8 cellular contexts compared by ENCODE assay signal in genomic region chr11:694563-695331, GRCh38. TPM values are rescaled to one million over a fixed set of nuclear protein-coding genes. Genes with fewer than 3 reads are reported as not detected.
A peak's percentile ranks its signal among the peaks of the same experiment; 100 is the strongest.
DNase-seq lines count a peak whose midpoint lies in the region; ATAC-seq and TF ChIP-seq lines count a peak whose summit lies in the region.

Gene DEAF1, minus strand, starts transcription at chr11:695222. Its CDS starts 175 bp downstream, at chr11:695047.

- peak within 1 kb of the TSS; percentile 87 for H3K4me3 Mint-ChIP-seq in activated B cell treated with CpG ODN at 0.5 μM for 24 hours
- peak within 1 kb of the TSS; percentile 83 for H3K4me3 Mint-ChIP-seq in central memory CD8-positive, alpha-beta T cell

- ATAC-seq in HG03175 (IDR thresholded peaks at IDR 0.05; ENCODE audit: unreplicated experiment) (peak; percentile 78), activated B cell treated with CpG ODN at 0.5 μM for 24 hours (ENCODE audit: low read depth) (peak; percentile 80)
- peak; percentile 80 for ATAC-seq in central memory CD8-positive, alpha-beta T cell (replicated peaks; ENCODE audit: extremely low read depth, poor library complexity, severe bottlenecking)

- DNase-seq in AG08395 (ENCODE audit: low spot score), result peak; percentile 92
- peak; percentile 86 for DNase-seq in NCI-H226
- DNase-seq in activated B cell treated with CpG ODN at 0.5 μM for 24 hours, result peak; percentile 37
- peak in 1 of 2 donors; percentile 99 for DNase-seq in central memory CD8-positive, alpha-beta T cell (ENCODE audit: low spot score in 2 of 2)
- DNase-seq in inferior parietal cortex (ENCODE audit: extremely low spot score), result peak; percentile 95
- peak; percentile 99 for DNase-seq in stimulated activated CD4-positive, alpha-beta T cell treated with anti-CD3 and anti-CD28 coated beads, Interleukin-12 subunit alpha, Interleukin-12 subunit beta, amount 100 ng/mL, for 24 hours (ENCODE audit: low read depth in 2 of 2)

- POLR2A ChIA-PET in activated B cell treated with CpG ODN at 0.5 μM for 24 hours (lab: Charles Lee), result interaction anchor here (0.5 to 6.1 kb wide), 18 partner anchors 9 to 695 kb away, joined by 3 to 95 read pairs (median 4); partner anchors contain the start of genes BRSK2, IRF7, LRRC56 and PHRF1

- H3K27ac Mint-ChIP-seq in activated B cell treated with CpG ODN at 0.5 μM for 24 hours, result peak within 1 kb of the TSS; percentile 94
- peak within 1 kb of the TSS; percentile 87 for H3K27ac Mint-ChIP-seq in central memory CD8-positive, alpha-beta T cell (ENCODE audit: low read depth)

- intact Hi-C loops in activated B cell treated with CpG ODN at 0.5 μM for 24 hours (cut with micrococcal nuclease), result loop anchor here (1.0 to 10.0 kb wide), 7 partner anchors 32 to 690 kb away; partner anchors contain the start of genes BRSK2, LRRC56 and TALDO1

- no peaks in the 10 kb centered on the region for H3K27me3 Mint-ChIP-seq in activated B cell treated with CpG ODN at 0.5 μM for 24 hours
- H3K27me3 Mint-ChIP-seq in central memory CD8-positive, alpha-beta T cell, result no peaks in the 10 kb centered on the region

- no peaks in the 10 kb centered on the region for H3K9me3 Mint-ChIP-seq in activated B cell treated with CpG ODN at 0.5 μM for 24 hours
- H3K9me3 Mint-ChIP-seq in central memory CD8-positive, alpha-beta T cell, result no peaks in the 10 kb centered on the region

- peaks cover 47% of the 10 kb centered on the region for H3K4me1 Mint-ChIP-seq in activated B cell treated with CpG ODN at 0.5 μM for 24 hours
- peaks cover 29% of the 10 kb centered on the region for H3K4me1 Mint-ChIP-seq in central memory CD8-positive, alpha-beta T cell

- CTCF ChIA-PET in activated B cell treated with CpG ODN at 0.5 μM for 24 hours (lab: Charles Lee), result interaction anchor here (1.4 to 9.7 kb wide), 2 partner anchors 30 to 53 kb away, joined by 8 to 70 read pairs; partner anchors contain the start of gene TALDO1

- peaks cover 17% of the 10 kb centered on the region for H3K36me3 Mint-ChIP-seq in activated B cell treated with CpG ODN at 0.5 μM for 24 hours (ENCODE audit: low read depth)
- peaks cover 13% of the 10 kb centered on the region for H3K36me3 Mint-ChIP-seq in central memory CD8-positive, alpha-beta T cell (ENCODE audit: insufficient read depth)

- TF ChIP-seq POLR2A in GM18951 (IDR thresholded peaks at IDR 0.05; ENCODE audit: extremely low read depth, insufficient read depth, insufficient read length), result peak; percentile 55

- in situ Hi-C loops in GM18951 (cut with MboI; ENCODE audit: low sequenced_read_pairs, unreplicated experiment), result no loop called here

- TF ChIP-seq CTCF in activated B cell treated with CpG ODN at 0.5 μM for 24 hours (IDR thresholded peaks at IDR 0.05), result no peak

RNA-seq across cellular contexts. Expression of gene DEAF1, which starts in this region (rescaled TPM):
- total RNA-seq in activated B cell treated with CpG ODN at 0.5 μM for 24 hours, result 36.1 and 39.8 TPM in 2 replicates
